Comparison of ENCODE assay signal across 17 cellular contexts in genomic region chr15:39661776-39662175, GRCh38.
A peak's percentile ranks its signal among the peaks of the same experiment; 100 is the strongest.
DNase-seq lines count a peak whose midpoint lies in the region; ATAC-seq, FAIRE-seq and TF ChIP-seq lines count a peak whose summit lies in the region.
"Had no signal": no experiment of that assay in that cellular context is flagged by ENCODE, and none has a peak within 500 bp of the region (broad histone marks: within the 10 kb centered on the region; RNA-seq: fewer than 3 reads in every experiment).

No MANE protein-coding gene starts in this region.

- ATAC-seq in RWPE2 (ENCODE audit: low read depth) (peak; percentile 28; the same call in 1 of the 3 replicates), gastroesophageal sphincter (no peak), GM18867 (IDR thresholded peaks at IDR 0.05; ENCODE audit: unreplicated experiment) (no peak)
- ATAC-seq: K562 had no signal

- H3K27ac ChIP-seq in RWPE2 (ENCODE audit: poor library complexity, severe bottlenecking) = no peak overlapping the region
- H3K27ac ChIP-seq in gastroesophageal sphincter = peak overlapping the region in 3 of 4 donors; percentile 40 to 48 (median 47)
- H3K27ac ChIP-seq in osteoblast (ENCODE audit: low read depth, low read length) = no peak overlapping the region
- H3K27ac ChIP-seq: RWPE1 had no signal

- H3K9me3 ChIP-seq in RWPE2 (ENCODE audit: severe bottlenecking) = no peaks in the 10 kb centered on the region
- no peaks in the 10 kb centered on the region for H3K9me3 ChIP-seq in gastroesophageal sphincter
- H3K9me3 ChIP-seq in osteoblast (ENCODE audit: low read depth, low read length) = no peaks in the 10 kb centered on the region

- no peaks in the 10 kb centered on the region for H3K36me3 ChIP-seq in RWPE2 (ENCODE audit: low read depth)
- no peaks in the 10 kb centered on the region for H3K36me3 ChIP-seq in gastroesophageal sphincter
- H3K36me3 ChIP-seq in osteoblast (ENCODE audit: insufficient read depth, low read length) = no peaks in the 10 kb centered on the region

- TF ChIP-seq POLR2A in gastroesophageal sphincter (IDR thresholded peaks at IDR 0.05) (no peak), H54 (IDR thresholded peaks at IDR 0.05; ENCODE audit: low read depth, low read length) (no peak)

- H2AFZ ChIP-seq in osteoblast (ENCODE audit: low read length) = no peak overlapping the region

- TF ChIP-seq CTCF in RWPE2 (IDR thresholded peaks at IDR 0.05; ENCODE audit: poor library complexity, severe bottlenecking) (no peak), gastroesophageal sphincter (IDR thresholded peaks at IDR 0.05) (no peak), osteoblast (IDR thresholded peaks at IDR 0.05; ENCODE audit: extremely low read depth, low read depth, low read length) (no peak)

- H4K20me1 ChIP-seq in osteoblast (ENCODE audit: insufficient read depth, low read length) = no peaks in the 10 kb centered on the region

- no peak for FAIRE-seq in H54 (lab: Jason Lieb, UNC)
- FAIRE-seq: G401.6, K562 had no signal

- no peaks in the 10 kb centered on the region for H3K27me3 ChIP-seq in RWPE2 (ENCODE audit: insufficient read depth, poor library complexity, severe bottlenecking)
- no peaks in the 10 kb centered on the region for H3K27me3 ChIP-seq in gastroesophageal sphincter
- H3K27me3 ChIP-seq in osteoblast (ENCODE audit: insufficient read depth, low read length) = no peaks in the 10 kb centered on the region

- no peaks in the 10 kb centered on the region for H3K79me2 ChIP-seq in osteoblast (ENCODE audit: insufficient read depth, low read length)

- TF ChIP-seq EP300 in gastroesophageal sphincter (IDR thresholded peaks at IDR 0.05) = no peak

- DNase-seq in ELR (ENCODE audit: low read depth) = peak; percentile 41
- no peak for DNase-seq in RWPE2 (ENCODE audit: low spot score)
- peak; percentile 42 for DNase-seq in osteoblast (ENCODE audit: insufficient read length, low spot score, missing footprints)
- no peak for DNase-seq in islet precursor cell
- DNase-seq in NCI-H2171 (lab: John Stamatoyannopoulos, UW) = no peak
- no peak for DNase-seq in H54 (ENCODE audit: insufficient read length, low spot score)
- DNase-seq: C1 segment of cervical spinal cord; CD8-positive, alpha-beta memory T cell; DMS79; HCEC 1CT; NCI-H1105 treated with DMSO at 0.1 percent for 48 hours; NCI-H1694 had no signal

- H3K4me1 ChIP-seq in RWPE2 (ENCODE audit: insufficient read depth, poor library complexity, severe bottlenecking) (peaks cover 14% of the 10 kb centered on the region), gastroesophageal sphincter (peaks cover 0 to 33% (median 13%) of the 10 kb centered on the region in 3 donors), osteoblast (ENCODE audit: insufficient read depth, low read length) (peaks cover 20% of the 10 kb centered on the region)

- no peak overlapping the region for H3K4me3 ChIP-seq in RWPE2 (ENCODE audit: severe bottlenecking)
- no peak overlapping the region for H3K4me3 ChIP-seq in gastroesophageal sphincter
- H3K4me3 ChIP-seq in osteoblast (ENCODE audit: insufficient read depth, low read length) = no peak overlapping the region
- H3K4me3 ChIP-seq: K562 had no signal

- no peak overlapping the region for H3K4me2 ChIP-seq in osteoblast (ENCODE audit: insufficient read depth, low read length)

Comparison
In these comparisons a context has a peak if more than half of its experiments do, and no peak if none do; other contexts are left out.
1. DNase-seq: peak in ELR (single experiment) and osteoblast (single experiment); none in RWPE2 (single experiment), islet precursor cell (single experiment), NCI-H2171 (single experiment) and H54 (single experiment).
2. H3K27ac ChIP-seq: peak in gastroesophageal sphincter (3 of 4); none in RWPE2 (single experiment) and osteoblast (single experiment).